Comparison of ENCODE assay signal across 4 cellular contexts in the genomic region with DNA sequence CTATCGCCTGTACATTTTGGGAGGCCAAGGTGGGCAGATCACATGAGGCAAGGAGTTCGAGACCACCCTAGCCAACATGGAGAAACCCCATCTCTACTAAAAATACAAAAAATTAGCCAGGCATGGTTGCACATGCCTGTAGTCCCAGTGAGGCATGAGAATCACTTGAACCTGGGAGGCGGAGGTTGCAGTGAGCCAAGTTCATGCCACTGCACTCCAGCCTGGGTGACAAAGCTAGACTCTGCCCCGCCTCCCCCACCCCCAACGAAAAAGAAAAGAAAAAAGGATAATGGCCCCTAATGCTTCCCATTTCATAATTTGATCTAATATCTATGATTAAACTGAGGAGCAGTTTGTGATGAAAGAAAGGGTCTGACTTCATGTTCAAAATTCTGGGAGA. TPM values are rescaled to one million over a fixed set of nuclear protein-coding genes. Genes with fewer than 3 reads are reported as not detected.
A peak's percentile ranks its signal among the peaks of the same experiment; 100 is the strongest.
DNase-seq lines count a peak whose midpoint lies in the region; ATAC-seq and TF ChIP-seq lines count a peak whose summit lies in the region.
"Not testable (repeated sequence)": the region's sequence is repeated elsewhere in the genome, so short reads cannot be mapped to it uniquely, and the experiment has no call there.

No MANE protein-coding gene starts in this region.

- H3F3A ChIP-seq in GM23338 (replicated peaks; ENCODE audit: low read depth), result not testable (repeated sequence)

- not testable (repeated sequence) for H3K4me2 ChIP-seq in GM23338

- not testable (repeated sequence) for H4K20me1 ChIP-seq in GM23338 (replicated peaks; ENCODE audit: insufficient read depth)

- not testable (repeated sequence) for H3K4me1 Mint-ChIP-seq in GM23338

- not testable (repeated sequence) for H3K4me1 ChIP-seq in GM23338 (ENCODE audit: insufficient read depth)
- peaks cover 13 to 20% of the 10 kb centered on the region in 2 donors for H3K4me1 ChIP-seq in thyroid gland

- H3K9me3 ChIP-seq in thyroid gland, result not testable (repeated sequence)

- not testable (repeated sequence) for DNase-seq in GM23338 (ENCODE audit: low spot score)
- DNase-seq in NCI-H2227 treated with DMSO at 0.1 percent for 48 hours (lab: John Stamatoyannopoulos, UW) (peak; percentile 81), mesenteric fat pad (ENCODE audit: low spot score) (peak; percentile 1), thyroid gland (peak; percentile 57 to 68)

- TF ChIP-seq POLR2A in thyroid gland (IDR thresholded peaks at IDR 0.05), result not testable (repeated sequence)

- not testable (repeated sequence) for H3K4me3 Mint-ChIP-seq in GM23338

- H3K27me3 Mint-ChIP-seq in GM23338 (ENCODE audit: insufficient read depth, low read depth, poor library complexity), result not testable (repeated sequence)

- WGBS in thyroid gland, 2 donors, result 63 to 64% methylated on average over 5 of the region's 5 CpGs

- H3K27me3 ChIP-seq in GM23338 (ENCODE audit: insufficient read depth); thyroid gland: not testable (repeated sequence)

- intact Hi-C loops in thyroid gland (cut with DNase I), result not testable (repeated sequence)

- not testable (repeated sequence) for H3K4me3 ChIP-seq in GM23338; thyroid gland (replicated peaks in 1 of 3)

- not testable (repeated sequence) for H3K27ac ChIP-seq in GM23338 (ENCODE audit: low read depth)
- peak overlapping the region; percentile 1 to 48 (median 19) for H3K27ac ChIP-seq in thyroid gland

- TF ChIP-seq CTCF in GM23338 (conservative IDR thresholded peaks at IDR 0.05; ENCODE audit: low read depth in 2 of 2); thyroid gland (IDR thresholded peaks at IDR 0.05): not testable (repeated sequence)

- not testable (repeated sequence) for H3K36me3 Mint-ChIP-seq in GM23338 (ENCODE audit: low read depth)

- H2AFZ ChIP-seq in GM23338, result peak overlapping the region; percentile 43; the same call in 1 of the 2 replicates

- not testable (repeated sequence) for H3K9me2 ChIP-seq in GM23338 (ENCODE audit: insufficient read depth)

- not testable (repeated sequence) for H3K36me3 ChIP-seq in GM23338 (ENCODE audit: insufficient read depth); thyroid gland

- H3K79me2 ChIP-seq in GM23338 (replicated peaks; ENCODE audit: insufficient read depth), result not testable (repeated sequence)

- not testable (repeated sequence) for ATAC-seq in GM23338

- not testable (repeated sequence) for H3K9me3 Mint-ChIP-seq in GM23338

- not testable (repeated sequence) for H3K27ac Mint-ChIP-seq in GM23338

RNA-seq across cellular contexts. Expression of a gene that starts 17.5 kb away (rescaled TPM):
- total RNA-seq in GM23338 (2014; rRNA removed; shearing (Covaris generic)), result 251 and 263 TPM in 2 replicates
- polyA plus RNA-seq in GM23338 (2016; fragmentation: Nextera tagmentation; extraction: Ambion mirVana), result 184 and 191 TPM in 2 replicates
- 80.1 TPM for total RNA-seq in mesenteric fat pad
- 100 to 1,000 TPM in 1 of 4 donors, 10 to 100 TPM in 3; 71.9 to 107 (median 82.5) TPM for total RNA-seq in thyroid gland

RNA-seq across cellular contexts. Expression of a gene that starts 58.0 kb away (rescaled TPM):
- total RNA-seq in GM23338 (2014; rRNA removed; shearing (Covaris generic)), result 260 and 354 TPM in 2 replicates
- 138 and 153 TPM in 2 replicates for polyA plus RNA-seq in GM23338 (2016; fragmentation: Nextera tagmentation; extraction: Ambion mirVana)
- 472 TPM for total RNA-seq in mesenteric fat pad
- 100 to 1,000 TPM; 204 to 507 (median 328) TPM for total RNA-seq in thyroid gland
